ENCODE assay signal across 8 cellular contexts in the genomic region with DNA sequence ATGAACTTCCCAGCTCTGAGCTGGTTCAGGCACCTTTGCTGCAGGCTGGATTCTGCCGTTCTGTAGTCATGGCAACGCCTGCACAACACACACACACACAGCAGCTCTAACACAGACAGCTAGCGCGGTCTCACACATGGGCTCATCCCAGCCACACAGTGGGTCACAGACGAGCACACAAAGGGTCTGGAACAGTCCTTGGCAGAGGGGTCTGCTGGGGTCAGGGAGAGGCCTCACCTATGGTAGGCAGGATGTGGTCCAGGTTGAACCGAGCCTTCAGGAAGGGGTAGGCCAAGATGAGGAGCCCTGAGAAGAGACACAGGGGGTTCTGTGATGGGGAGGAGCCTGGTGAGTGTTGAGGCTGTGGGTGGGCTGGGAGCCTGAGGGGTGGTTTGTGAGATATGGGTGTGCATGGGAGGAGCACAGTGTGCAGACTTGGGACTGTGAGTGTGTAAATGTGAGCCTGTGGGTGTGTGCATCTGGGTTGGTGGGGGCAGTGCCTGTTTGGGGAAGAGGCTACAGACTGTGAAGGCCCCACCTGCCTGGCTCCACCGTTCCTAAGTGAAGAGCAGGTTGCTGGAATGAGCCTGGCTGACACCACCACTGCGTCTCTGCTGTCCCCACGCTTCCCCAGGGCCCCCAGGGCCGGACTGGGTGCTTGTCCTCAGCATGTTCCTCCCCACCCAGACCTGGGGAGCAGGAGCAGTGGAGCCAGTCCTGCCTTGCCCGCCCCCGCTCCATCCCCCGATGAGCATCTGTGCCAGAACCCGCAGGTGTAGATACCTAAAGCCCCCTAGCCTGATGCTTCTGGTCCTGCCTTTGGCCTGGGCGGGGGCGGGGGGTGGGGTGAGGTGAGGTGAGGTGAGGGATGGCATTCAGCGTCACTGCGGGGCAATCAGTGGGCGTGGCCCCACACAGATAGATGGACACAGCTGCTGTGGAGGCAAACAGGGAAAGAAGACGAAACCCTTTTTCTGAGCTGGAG. TPM values are rescaled to one million over a fixed set of nuclear protein-coding genes. Genes with fewer than 3 reads are reported as not detected.
DNase-seq lines count a peak whose midpoint lies in the region; ATAC-seq and TF ChIP-seq lines count a peak whose summit lies in the region.

No MANE protein-coding gene starts in this region.

- intact Hi-C loops in head of caudate nucleus (cut with DNase I): no loop called here

- no peak overlapping the region for H3K4me3 ChIP-seq in right atrium auricular region

- no peak for TF ChIP-seq CTCF in right atrium auricular region (IDR thresholded peaks at IDR 0.05)

- H3K36me3 ChIP-seq in right atrium auricular region: no peaks in the 10 kb centered on the region

- H3K27ac ChIP-seq in temporal lobe (ENCODE audit: low read depth, low read length) (peak overlapping the region; percentile 46), right atrium auricular region (no peak overlapping the region)

- ATAC-seq in GM19463 (IDR thresholded peaks at IDR 0.05; ENCODE audit: unreplicated experiment) (no peak), GM18511 (IDR thresholded peaks at IDR 0.05; ENCODE audit: unreplicated experiment) (no peak)

- H3K4me1 ChIP-seq in right atrium auricular region: no peaks in the 10 kb centered on the region

- no peaks in the 10 kb centered on the region for H3K27me3 ChIP-seq in right atrium auricular region

- H3K9me3 ChIP-seq in right atrium auricular region: no peaks in the 10 kb centered on the region

- DNase-seq in DMS53 (lab: John Stamatoyannopoulos, UW) (peak; percentile 96), M059J (ENCODE audit: low read depth) (peak; percentile 76), head of caudate nucleus (peak; percentile 27 to 91 (median 70)), right atrium auricular region (ENCODE audit: low spot score) (no peak)
- DNase-seq in activated CD8-positive, alpha-beta memory T cell treated with anti-CD3 and anti-CD28 coated beads for 4 hours (ENCODE audit: low read depth in 2 of 2): peak; percentile 9 to 19

RNA-seq across cellular contexts. Expression of a gene that starts 1.5 kb away (rescaled TPM):
- not detected in 2 replicates for total RNA-seq in M059J (2014; rRNA removed; shearing (Covaris generic))
- total RNA-seq in temporal lobe (not detected), right atrium auricular region (not detected)

RNA-seq across cellular contexts. Expression of a gene that starts 54.1 kb away (rescaled TPM):
- total RNA-seq in M059J (2014; rRNA removed; shearing (Covaris generic)): 9.5 and 12.0 TPM in 2 replicates
- total RNA-seq in temporal lobe (8.9 TPM), right atrium auricular region (10 to 100 TPM; 22.1 to 25.0 TPM)
